Comparison of ENCODE assay signal across 12 cellular contexts in genomic region chr5:142735323-142736246, GRCh38. TPM values are rescaled to one million over a fixed set of nuclear protein-coding genes. Genes with fewer than 3 reads are reported as not detected.
"Had no signal": no experiment of that assay in that cellular context is flagged by ENCODE, and none has a peak within 500 bp of the region (broad histone marks: within the 10 kb centered on the region; RNA-seq: fewer than 3 reads in every experiment).

No MANE protein-coding gene starts in this region.

- ATAC-seq: activated CD8-positive, alpha-beta T cell treated with anti-CD3 and anti-CD28 coated beads for 36 hours had no signal

- H3K9me3 ChIP-seq: ascending aorta, esophagus muscularis mucosa, ovary, stomach had no signal

- H3K9me3 Mint-ChIP-seq: activated CD8-positive, alpha-beta T cell treated with anti-CD3 and anti-CD28 coated beads for 36 hours had no signal

- H3K27ac Mint-ChIP-seq: activated CD8-positive, alpha-beta T cell treated with anti-CD3 and anti-CD28 coated beads for 36 hours had no signal

- H3K27ac ChIP-seq: ascending aorta, esophagus muscularis mucosa, ovary, stomach had no signal

- H3K4me1 ChIP-seq: ascending aorta had no signal

- H3K4me3 Mint-ChIP-seq: activated CD8-positive, alpha-beta T cell treated with anti-CD3 and anti-CD28 coated beads for 36 hours had no signal

- H3K27me3 Mint-ChIP-seq: activated CD8-positive, alpha-beta T cell treated with anti-CD3 and anti-CD28 coated beads for 36 hours had no signal

- H3K36me3 ChIP-seq: ascending aorta, esophagus muscularis mucosa, ovary, stomach had no signal

- DNase-seq: activated CD4-positive, alpha-beta T cell treated with anti-CD3 and anti-CD28 coated beads for 1 hour; activated CD8-positive, alpha-beta memory T cell treated with anti-CD3 and anti-CD28 coated beads, Interleukin-2, amount 50 U/mL, for 4 hours; activated CD8-positive, alpha-beta T cell treated with anti-CD3 and anti-CD28 coated beads for 36 hours; activated naive CD4-positive, alpha-beta T cell; cortex of kidney; ovary; stimulated activated CD4-positive, alpha-beta T cell treated with anti-CD3 and anti-CD28 coated beads, Interleukin-15, amount 100 ng/mL, for 24 hours; stimulated activated CD4-positive, alpha-beta T cell treated with anti-CD3 and anti-CD28 coated beads, Interleukin-4, amount 100 ng/mL, for 24 hours; stomach; T-helper 9 cell had no signal

- H3K27me3 ChIP-seq: ascending aorta, esophagus muscularis mucosa, ovary, stomach had no signal

- H3K4me3 ChIP-seq: ascending aorta, esophagus muscularis mucosa, ovary, stomach had no signal

RNA-seq across cellular contexts. Expression of gene FGF1, which starts 49.7 kb away (rescaled TPM):
- total RNA-seq: activated CD8-positive, alpha-beta T cell treated with anti-CD3 and anti-CD28 coated beads for 36 hours had no signal
